25 cellular contexts compared by ENCODE assay signal in genomic region chr1:226790545-226791181, GRCh38.
"Had no signal": no experiment of that assay in that cellular context is flagged by ENCODE, and none has a peak within 500 bp of the region (broad histone marks: within the 10 kb centered on the region; RNA-seq: fewer than 3 reads in every experiment).

No MANE protein-coding gene starts in this region.

- H3K4me1 Mint-ChIP-seq: immature natural killer cell had no signal

- H3K36me3 ChIP-seq: colonic mucosa, esophagus squamous epithelium, neural progenitor cell, ovary, right atrium auricular region, stomach, thoracic aorta, transverse colon had no signal

- H3K9me3 Mint-ChIP-seq: immature natural killer cell; natural killer cell treated with Interleukin-12 subunit alpha and Interleukin-12 subunit beta and Interleukin-15 and Interleukin-18, amount 100 ng/mL, for 72 hours; stimulated activated memory B cell treated with anti-CD40 and anti-IgM and Interleukin-4, amounts not matched to agents 10 μg/mL and 1 μg/mL and 100 μg/mL, for 72 hours had no signal

- H3K4me3 Mint-ChIP-seq: immature natural killer cell; natural killer cell treated with Interleukin-12 subunit alpha and Interleukin-12 subunit beta and Interleukin-15 and Interleukin-18, amount 100 ng/mL, for 72 hours; neural progenitor cell; stimulated activated memory B cell treated with anti-CD40 and anti-IgM and Interleukin-4, amounts not matched to agents 10 μg/mL and 1 μg/mL and 100 μg/mL, for 72 hours had no signal

- FAIRE-seq: keratinocyte, small intestine had no signal

- H3K27ac ChIP-seq: colonic mucosa, esophagus squamous epithelium, neural progenitor cell, ovary, right atrium auricular region, stomach, thoracic aorta, transverse colon had no signal

- H3K36me3 Mint-ChIP-seq: immature natural killer cell; natural killer cell treated with Interleukin-12 subunit alpha and Interleukin-12 subunit beta and Interleukin-15 and Interleukin-18, amount 100 ng/mL, for 72 hours; neural progenitor cell; stimulated activated memory B cell treated with anti-CD40 and anti-IgM and Interleukin-4, amounts not matched to agents 10 μg/mL and 1 μg/mL and 100 μg/mL, for 72 hours had no signal

- H3K27me3 Mint-ChIP-seq: natural killer cell treated with Interleukin-12 subunit alpha and Interleukin-12 subunit beta and Interleukin-15 and Interleukin-18, amount 100 ng/mL, for 72 hours; stimulated activated memory B cell treated with anti-CD40 and anti-IgM and Interleukin-4, amounts not matched to agents 10 μg/mL and 1 μg/mL and 100 μg/mL, for 72 hours had no signal

- DNase-seq: colonic mucosa; dermis blood vessel endothelial cell; esophagus squamous epithelium; foreskin fibroblast; immature natural killer cell; left cardiac atrium; left ventricle myocardium superior; mesenchymal stem cell; midbrain; nucleus accumbens; ovary; small intestine; stimulated activated CD4-positive, alpha-beta T cell treated with anti-CD3 and anti-CD28 coated beads, Interleukin-12 subunit alpha, Interleukin-12 subunit beta, amount 100 ng/mL, for 4 hours; stimulated activated CD4-positive, alpha-beta T cell treated with anti-CD3 and anti-CD28 coated beads, Interleukin-2, amount 100 ng/mL, for 48 hours; stimulated activated CD8-positive, alpha-beta memory T cell treated with anti-CD3 and anti-CD28 coated beads, Interleukin-4, amount 100 ng/mL, for 48 hours; stomach; substantia nigra; transverse colon had no signal

- H3K4me3 ChIP-seq: colonic mucosa, esophagus squamous epithelium, lung, neural progenitor cell, ovary, right atrium auricular region, stomach, thoracic aorta, transverse colon had no signal

- H3K27ac Mint-ChIP-seq: immature natural killer cell; natural killer cell treated with Interleukin-12 subunit alpha and Interleukin-12 subunit beta and Interleukin-15 and Interleukin-18, amount 100 ng/mL, for 72 hours; neural progenitor cell; stimulated activated memory B cell treated with anti-CD40 and anti-IgM and Interleukin-4, amounts not matched to agents 10 μg/mL and 1 μg/mL and 100 μg/mL, for 72 hours had no signal

- H3K9me3 ChIP-seq: colonic mucosa, esophagus squamous epithelium, ovary, right atrium auricular region, stomach, thoracic aorta, transverse colon had no signal

- ATAC-seq: left cardiac atrium; left ventricle myocardium superior; natural killer cell treated with Interleukin-12 subunit alpha and Interleukin-12 subunit beta and Interleukin-15 and Interleukin-18, amount 100 ng/mL, for 72 hours; stimulated activated memory B cell treated with anti-CD40 and anti-IgM and Interleukin-4, amounts not matched to agents 10 μg/mL and 1 μg/mL and 100 μg/mL, for 72 hours had no signal

- H3K4me1 ChIP-seq: colonic mucosa, esophagus squamous epithelium, neural progenitor cell, right atrium auricular region had no signal

- H3K27me3 ChIP-seq: colonic mucosa, esophagus squamous epithelium, neural progenitor cell, ovary, right atrium auricular region, stomach, transverse colon had no signal
